In genomic region chr10:1556496-1556895, GRCh38 we compare ENCODE assay signal across 20 cellular contexts.
A peak's percentile ranks its signal among the peaks of the same experiment; 100 is the strongest.
DNase-seq lines count a peak whose midpoint lies in the region; TF ChIP-seq lines count a peak whose summit lies in the region.
"Had no signal": no experiment of that assay in that cellular context is flagged by ENCODE, and none has a peak within 500 bp of the region (broad histone marks: within the 10 kb centered on the region; RNA-seq: fewer than 3 reads in every experiment).

No MANE protein-coding gene starts in this region.

- no peaks in the 10 kb centered on the region for H3K9me3 ChIP-seq in BLaER1 treated with 17β-estradiol and CSF1 and Interleukin-3, amounts not matched to agents 10 nM and 100 nM (replicated peaks in 1 of 11)
- no peaks in the 10 kb centered on the region for H3K9me3 ChIP-seq in sigmoid colon
- H3K9me3 ChIP-seq in smooth muscle cell (replicated peaks; ENCODE audit: low read depth), result no peaks in the 10 kb centered on the region
- H3K9me3 ChIP-seq: A549 had no signal

- H3K4me3 Mint-ChIP-seq in activated naive CD4-positive, alpha-beta T cell treated with anti-CD3 and anti-CD28 coated beads, Interleukin-2, amount 10 ng/mL, durations not matched to agents 7 days and 5 days, result no peak overlapping the region

- no peaks in the 10 kb centered on the region for H3F3A ChIP-seq in smooth muscle cell (ENCODE audit: low read depth)

- H2AFZ ChIP-seq in smooth muscle cell (ENCODE audit: low read depth), result no peak overlapping the region

- intact Hi-C loops in sigmoid colon (cut with DNase I), result no loop called here

- H3K27ac Mint-ChIP-seq in activated naive CD4-positive, alpha-beta T cell treated with anti-CD3 and anti-CD28 coated beads, Interleukin-2, amount 10 ng/mL, durations not matched to agents 7 days and 5 days, result no peak overlapping the region
- H3K27ac Mint-ChIP-seq: CD4-positive, alpha-beta memory T cell had no signal

- DNase-seq in activated naive CD4-positive, alpha-beta T cell treated with anti-CD3 and anti-CD28 coated beads, Interleukin-2, amount 10 ng/mL, durations not matched to agents 7 days and 5 days, result peak; percentile 2
- no peak for DNase-seq in activated naive CD4-positive, alpha-beta T cell (lab: John Stamatoyannopoulos, UW)
- DNase-seq in mesenteric fat pad (ENCODE audit: low spot score) (peak; percentile 57), sigmoid colon (peak; percentile 38), smooth muscle cell (lab: John Stamatoyannopoulos, UW; ENCODE audit: unreplicated experiment) (no peak), coronary artery (ENCODE audit: low spot score) (no peak)
- no peak for DNase-seq in activated CD8-positive, alpha-beta memory T cell treated with anti-CD3 and anti-CD28 coated beads, Interleukin-2, amount 50 U/mL, for 4 hours
- DNase-seq: 8988T; ACHN; Calu3; CD4-positive, alpha-beta memory T cell; COR-L47; DMS53; DMS79 treated with DMSO at 0.1 percent for 48 hours; GF-D8; GOT3; H7; HCEC 1CT had no signal

- H4K20me1 ChIP-seq in BLaER1 treated with 17β-estradiol and CSF1 and Interleukin-3, amounts not matched to agents 10 nM and 100 nM, result peaks cover 0 to 4% (median 0%) of the 10 kb centered on the region in 11 experiments; a peak in 2 of 22 replicates
- H4K20me1 ChIP-seq in smooth muscle cell (ENCODE audit: low read depth), result no peaks in the 10 kb centered on the region

- H3K27me3 ChIP-seq in BLaER1 treated with 17β-estradiol and CSF1 and Interleukin-3, amounts not matched to agents 10 nM and 100 nM, result no peaks in the 10 kb centered on the region
- peaks cover 0 to 9% (median 0%) of the 10 kb centered on the region in 3 donors for H3K27me3 ChIP-seq in sigmoid colon
- H3K27me3 ChIP-seq in smooth muscle cell (ENCODE audit: low read depth), result no peaks in the 10 kb centered on the region

- no peak overlapping the region for H3K27ac ChIP-seq in BLaER1 treated with 17β-estradiol and CSF1 and Interleukin-3, amounts not matched to agents 10 nM and 100 nM
- H3K27ac ChIP-seq in sigmoid colon, result no peak overlapping the region
- H3K27ac ChIP-seq in smooth muscle cell (ENCODE audit: low read depth), result no peak overlapping the region
- H3K27ac ChIP-seq in coronary artery, result no peak overlapping the region
- H3K27ac ChIP-seq: A549 had no signal

- peaks cover 5% of the 10 kb centered on the region for H3K27me3 Mint-ChIP-seq in activated naive CD4-positive, alpha-beta T cell treated with anti-CD3 and anti-CD28 coated beads, Interleukin-2, amount 10 ng/mL, durations not matched to agents 7 days and 5 days

- no peak overlapping the region for H3K4me3 ChIP-seq in BLaER1 treated with 17β-estradiol and CSF1 and Interleukin-3, amounts not matched to agents 10 nM and 100 nM
- H3K4me3 ChIP-seq in sigmoid colon (no peak overlapping the region), smooth muscle cell (no peak overlapping the region), coronary artery (no peak overlapping the region)
- H3K4me3 ChIP-seq: A549 had no signal

- H3K36me3 ChIP-seq in BLaER1 treated with 17β-estradiol and CSF1 and Interleukin-3, amounts not matched to agents 10 nM and 100 nM, result no peaks in the 10 kb centered on the region
- H3K36me3 ChIP-seq in sigmoid colon, result no peaks in the 10 kb centered on the region
- H3K36me3 ChIP-seq in smooth muscle cell (ENCODE audit: low read depth), result no peaks in the 10 kb centered on the region

- CTCF ChIA-PET in activated naive CD4-positive, alpha-beta T cell treated with anti-CD3 and anti-CD28 coated beads, Interleukin-2, amount 10 ng/mL, durations not matched to agents 7 days and 5 days (lab: Charles Lee), result no interaction called here

- no peak overlapping the region for H3K9ac ChIP-seq in BLaER1 treated with 17β-estradiol and CSF1 and Interleukin-3, amounts not matched to agents 10 nM and 100 nM
- H3K9ac ChIP-seq in smooth muscle cell (ENCODE audit: low read depth), result no peak overlapping the region

- H3K79me2 ChIP-seq in smooth muscle cell (ENCODE audit: low read depth), result no peaks in the 10 kb centered on the region

- no peaks in the 10 kb centered on the region for H3K36me3 Mint-ChIP-seq in activated naive CD4-positive, alpha-beta T cell treated with anti-CD3 and anti-CD28 coated beads, Interleukin-2, amount 10 ng/mL, durations not matched to agents 7 days and 5 days
- H3K36me3 Mint-ChIP-seq: CD4-positive, alpha-beta memory T cell had no signal

- no peaks in the 10 kb centered on the region for H3K4me1 Mint-ChIP-seq in activated naive CD4-positive, alpha-beta T cell treated with anti-CD3 and anti-CD28 coated beads, Interleukin-2, amount 10 ng/mL, durations not matched to agents 7 days and 5 days
- H3K4me1 Mint-ChIP-seq: CD4-positive, alpha-beta memory T cell had no signal

- WGBS in sigmoid colon, 2 donors, result 71 to 78% methylated on average over 8 of the region's 8 CpGs
- 89% methylated on average over 8 of the region's 8 CpGs for WGBS in smooth muscle cell (ENCODE audit: low lambda C conversion rate)

- no peak for TF ChIP-seq EP300 in sigmoid colon (IDR thresholded peaks at IDR 0.05)

- TF ChIP-seq POLR2A in sigmoid colon (IDR thresholded peaks at IDR 0.05), result no peak

- H3K4me1 ChIP-seq in BLaER1 treated with 17β-estradiol and CSF1 and Interleukin-3, amounts not matched to agents 10 nM and 100 nM, result peaks cover 0 to 63% (median 53%) of the 10 kb centered on the region in 10 experiments; a peak in 16 of 20 replicates
- no peaks in the 10 kb centered on the region for H3K4me1 ChIP-seq in sigmoid colon
- no peaks in the 10 kb centered on the region for H3K4me1 ChIP-seq in smooth muscle cell (ENCODE audit: low read depth)
- H3K4me1 ChIP-seq: A549 had no signal

- peak overlapping the region in 7 of 11 experiments; percentile 5 to 77 (median 56); a peak in 12 of 22 replicates for H3K4me2 ChIP-seq in BLaER1 treated with 17β-estradiol and CSF1 and Interleukin-3, amounts not matched to agents 10 nM and 100 nM
- H3K4me2 ChIP-seq in smooth muscle cell, result no peak overlapping the region
- H3K4me2 ChIP-seq: A549 had no signal

- no peaks in the 10 kb centered on the region for H3K9me3 Mint-ChIP-seq in activated naive CD4-positive, alpha-beta T cell treated with anti-CD3 and anti-CD28 coated beads, Interleukin-2, amount 10 ng/mL, durations not matched to agents 7 days and 5 days
- H3K9me3 Mint-ChIP-seq: CD4-positive, alpha-beta memory T cell had no signal

- no peak for TF ChIP-seq CTCF in sigmoid colon (IDR thresholded peaks at IDR 0.05)
- no peak for TF ChIP-seq CTCF in smooth muscle cell (IDR thresholded peaks at IDR 0.05; ENCODE audit: borderline replicate concordance, insufficient read depth, poor library complexity, severe bottlenecking)
- no peak for TF ChIP-seq CTCF in coronary artery (IDR thresholded peaks at IDR 0.05)

Comparison
In these comparisons a context has a peak if more than half of its experiments do, and no peak if none do; other contexts are left out.
1. DNase-seq: peak in activated naive CD4-positive, alpha-beta T cell treated with anti-CD3 and anti-CD28 coated beads, Interleukin-2, amount 10 ng/mL, durations not matched to agents 7 days and 5 days (single experiment), mesenteric fat pad (single experiment) and sigmoid colon (single experiment); none in activated naive CD4-positive, alpha-beta T cell (0 of 4), smooth muscle cell (single experiment), coronary artery (single experiment) and activated CD8-positive, alpha-beta memory T cell treated with anti-CD3 and anti-CD28 coated beads, Interleukin-2, amount 50 U/mL, for 4 hours (single experiment).